Comparison of ENCODE assay signal across 25 cellular contexts in the genomic region with DNA sequence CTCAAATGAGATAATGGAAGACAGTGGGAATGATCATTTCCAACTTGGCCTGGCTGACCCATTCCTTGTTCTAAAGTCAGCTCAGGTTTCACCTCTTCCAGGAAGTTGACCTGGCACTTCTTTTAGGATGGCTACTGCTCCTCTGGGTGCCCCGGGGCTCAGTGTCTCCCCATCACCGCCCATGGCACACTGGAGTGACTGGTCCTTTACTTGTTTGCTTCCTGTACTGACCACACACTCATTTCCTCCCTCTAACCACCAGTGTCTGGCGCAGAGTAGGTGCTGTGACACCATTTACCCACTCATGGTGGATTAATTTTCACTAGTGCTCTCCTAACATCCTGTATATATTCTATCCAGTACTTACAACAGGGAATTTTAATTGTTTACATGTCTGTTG.
DNase-seq lines count a peak whose midpoint lies in the region; ATAC-seq, FAIRE-seq and TF ChIP-seq lines count a peak whose summit lies in the region.
"Had no signal": no experiment of that assay in that cellular context is flagged by ENCODE, and none has a peak within 500 bp of the region (broad histone marks: within the 10 kb centered on the region; RNA-seq: fewer than 3 reads in every experiment).

No MANE protein-coding gene starts in this region.

- H3K36me3 ChIP-seq in astrocyte (ENCODE audit: insufficient read depth, low read length), result peaks cover 16% of the 10 kb centered on the region
- H3K36me3 ChIP-seq in osteoblast (ENCODE audit: insufficient read depth, low read length), result peaks cover 73% of the 10 kb centered on the region
- H3K36me3 ChIP-seq: uterus had no signal

- H3K36me3 Mint-ChIP-seq in CD4-positive, alpha-beta T cell (ENCODE audit: low read depth), result peaks cover 96% of the 10 kb centered on the region
- peaks cover 14% of the 10 kb centered on the region for H3K36me3 Mint-ChIP-seq in astrocyte (ENCODE audit: low read depth, unreplicated experiment)

- H4K20me1 ChIP-seq in astrocyte (ENCODE audit: insufficient read depth, low read length), result no peaks in the 10 kb centered on the region
- no peaks in the 10 kb centered on the region for H4K20me1 ChIP-seq in osteoblast (ENCODE audit: insufficient read depth, low read length)

- FAIRE-seq in astrocyte (lab: Jason Lieb, UNC), result no peak
- FAIRE-seq: GM12892, RCC 7860 had no signal

- H3K4me3 ChIP-seq in astrocyte (ENCODE audit: insufficient read depth, low read depth, low read length) (no peak overlapping the region), osteoblast (ENCODE audit: insufficient read depth, low read length) (no peak overlapping the region)
- H3K4me3 ChIP-seq: heart left ventricle, MG63, SJSA1, testis, uterus had no signal

- H3K4me3 Mint-ChIP-seq in CD4-positive, alpha-beta T cell, result no peak overlapping the region
- peak overlapping the region; percentile 15 for H3K4me3 Mint-ChIP-seq in astrocyte (ENCODE audit: unreplicated experiment)
- H3K4me3 Mint-ChIP-seq: nephron; T-helper 1 cell treated with Interleukin-12 subunit alpha and Interleukin-12 subunit beta and Interleukin-4 antibody, amounts not matched to agents 30 μg/mL and 1 μg/mL, for 36 hours had no signal

- POLR2A ChIA-PET in CD4-positive, alpha-beta T cell (lab: Charles Lee), result no interaction called here

- no peaks in the 10 kb centered on the region for H3K27me3 ChIP-seq in CD4-positive, alpha-beta T cell (ENCODE audit: control insufficient read depth, insufficient read depth, low read length)
- H3K27me3 ChIP-seq in astrocyte (ENCODE audit: insufficient read depth, low read length), result no peaks in the 10 kb centered on the region
- no peaks in the 10 kb centered on the region for H3K27me3 ChIP-seq in osteoblast (ENCODE audit: insufficient read depth, low read length)
- H3K27me3 ChIP-seq: heart left ventricle, MG63, SJSA1, testis, uterus had no signal

- TF ChIP-seq CTCF in CD4-positive, alpha-beta T cell (IDR thresholded peaks at IDR 0.05), result no peak
- TF ChIP-seq CTCF in astrocyte (IDR thresholded peaks at IDR 0.05; ENCODE audit: insufficient read depth, low read depth, low read length) (no peak), osteoblast (IDR thresholded peaks at IDR 0.05; ENCODE audit: extremely low read depth, low read depth, low read length) (no peak)

- no peaks in the 10 kb centered on the region for H3K9me3 Mint-ChIP-seq in CD4-positive, alpha-beta T cell
- no peaks in the 10 kb centered on the region for H3K9me3 Mint-ChIP-seq in astrocyte (ENCODE audit: unreplicated experiment)
- H3K9me3 Mint-ChIP-seq: nephron; T-helper 1 cell treated with Interleukin-12 subunit alpha and Interleukin-12 subunit beta and Interleukin-4 antibody, amounts not matched to agents 30 μg/mL and 1 μg/mL, for 36 hours had no signal

- DNase-seq in CD4-positive, alpha-beta T cell, result no peak
- DNase-seq in HT1080 (ENCODE audit: low read depth) (peak; percentile 62), astrocyte (ENCODE audit: low read depth) (no peak), osteoblast (ENCODE audit: insufficient read length, low spot score, missing footprints) (no peak), iPS-NIHi11 (ENCODE audit: low spot score) (no peak)
- DNase-seq: activated CD4-positive, alpha-beta T cell treated with anti-CD3 and anti-CD28 coated beads, Interleukin-2, amount 50 U/mL, for 1 hour; activated gamma-delta T cell; cerebellar nuclear complex; DMS79 treated with DMSO at 0.1 percent for 48 hours; GOT3; heart left ventricle; left colon; MG63; NCI-H1417 treated with DMSO at 0.1 percent for 48 hours; posterior cingulate gyrus; testis; uterus had no signal

- no peaks in the 10 kb centered on the region for H3K9me3 ChIP-seq in CD4-positive, alpha-beta T cell (ENCODE audit: control insufficient read depth, low read length)
- H3K9me3 ChIP-seq in astrocyte (ENCODE audit: insufficient read depth, low read depth, low read length), result no peaks in the 10 kb centered on the region
- no peaks in the 10 kb centered on the region for H3K9me3 ChIP-seq in osteoblast (ENCODE audit: low read depth, low read length)
- H3K9me3 ChIP-seq: heart left ventricle, MG63, SJSA1, testis, uterus had no signal

- no peaks in the 10 kb centered on the region for H3K27me3 Mint-ChIP-seq in CD4-positive, alpha-beta T cell
- no peaks in the 10 kb centered on the region for H3K27me3 Mint-ChIP-seq in astrocyte (ENCODE audit: low read depth, unreplicated experiment)

- no peaks in the 10 kb centered on the region for H3K79me2 ChIP-seq in astrocyte (ENCODE audit: insufficient read depth, low read length)
- peaks cover 4% of the 10 kb centered on the region for H3K79me2 ChIP-seq in osteoblast (ENCODE audit: insufficient read depth, low read length)

- CTCF ChIA-PET in CD4-positive, alpha-beta T cell (lab: Charles Lee), result no interaction called here

- ATAC-seq in CD4-positive, alpha-beta T cell (ENCODE audit: poor library complexity), result no peak
- ATAC-seq in HG02610 (IDR thresholded peaks at IDR 0.05; ENCODE audit: unreplicated experiment) (no peak), GM18861 (IDR thresholded peaks at IDR 0.05; ENCODE audit: unreplicated experiment) (no peak)
- ATAC-seq: heart left ventricle had no signal

- no peak overlapping the region for H3K4me2 ChIP-seq in astrocyte (ENCODE audit: low read length)
- no peak overlapping the region for H3K4me2 ChIP-seq in osteoblast (ENCODE audit: insufficient read depth, low read length)

- peaks cover 35% of the 10 kb centered on the region for H3K4me1 Mint-ChIP-seq in CD4-positive, alpha-beta T cell (ENCODE audit: low read depth)
- peaks cover 52% of the 10 kb centered on the region for H3K4me1 Mint-ChIP-seq in astrocyte (ENCODE audit: low read depth, unreplicated experiment)

- H3K27ac Mint-ChIP-seq in CD4-positive, alpha-beta T cell, result peak overlapping the region; percentile 37
- H3K27ac Mint-ChIP-seq in astrocyte (ENCODE audit: unreplicated experiment), result no peak overlapping the region
- H3K27ac Mint-ChIP-seq: nephron; T-helper 1 cell treated with Interleukin-12 subunit alpha and Interleukin-12 subunit beta and Interleukin-4 antibody, amounts not matched to agents 30 μg/mL and 1 μg/mL, for 36 hours had no signal

- peaks cover 42% of the 10 kb centered on the region for H3K4me1 ChIP-seq in astrocyte (ENCODE audit: insufficient read depth, low read length)
- peaks cover 86% of the 10 kb centered on the region for H3K4me1 ChIP-seq in osteoblast (ENCODE audit: insufficient read depth, low read length)
- H3K4me1 ChIP-seq: heart left ventricle, testis, uterus had no signal

- H2AFZ ChIP-seq in astrocyte (ENCODE audit: low read depth, low read length) (no peak overlapping the region), osteoblast (ENCODE audit: low read length) (no peak overlapping the region)

- H3K27ac ChIP-seq in CD4-positive, alpha-beta T cell (ENCODE audit: low read depth, low read length), result no peak overlapping the region
- H3K27ac ChIP-seq in astrocyte (ENCODE audit: low read depth, low read length), result peak overlapping the region; percentile 23
- H3K27ac ChIP-seq in osteoblast (ENCODE audit: low read depth, low read length), result peak overlapping the region; percentile 86
- H3K27ac ChIP-seq: epithelial cell of prostate, heart left ventricle, SJSA1, testis, uterus had no signal

- intact Hi-C loops in CD4-positive, alpha-beta T cell (cut with DNase I, micrococcal nuclease), result loop anchor here in 1 of 2 experiments (10.0 kb wide), 1 partner anchor 62 kb away; no protein-coding TSS in a partner anchor

- no peak overlapping the region for H3K9ac ChIP-seq in astrocyte (ENCODE audit: low read length)
